14 cellular contexts compared by ENCODE assay signal in the genomic region with DNA sequence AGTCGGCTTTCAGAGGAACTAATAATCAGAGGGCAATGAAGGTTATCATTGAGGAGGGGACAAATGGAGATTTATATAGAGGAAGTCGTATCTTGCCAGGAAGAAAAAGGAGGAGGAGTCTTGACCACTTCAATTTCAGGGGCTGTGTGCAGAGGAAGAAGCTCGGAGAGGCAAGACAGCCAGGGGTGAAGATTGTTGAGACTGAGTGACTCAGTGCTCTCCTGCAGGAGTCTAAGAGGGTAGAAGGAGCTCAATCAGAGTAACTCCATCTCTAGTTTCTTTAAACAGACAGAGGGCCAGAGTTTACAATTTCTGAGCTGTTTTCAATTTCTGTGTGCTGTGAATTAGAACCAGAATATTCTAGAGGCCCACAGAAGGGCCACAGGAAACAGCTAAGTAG.
"Had no signal": no experiment of that assay in that cellular context is flagged by ENCODE, and none has a peak within 500 bp of the region (broad histone marks: within the 10 kb centered on the region; RNA-seq: fewer than 3 reads in every experiment).

No MANE protein-coding gene starts in this region.

- H3K4me1 Mint-ChIP-seq: activated naive CD4-positive, alpha-beta T cell treated with anti-CD3 and anti-CD28 coated beads, Interleukin-2, amount 10 ng/mL, durations not matched to agents 7 days and 5 days; brain; endodermal cell; naive thymus-derived CD4-positive, alpha-beta T cell; stimulated activated naive B cell treated with anti-CD40 and anti-IgM and Interleukin-4, amounts not matched to agents 10 μg/mL and 1 μg/mL and 100 μg/mL, for 72 hours had no signal

- H3K9me3 ChIP-seq: transverse colon had no signal

- H3K4me1 ChIP-seq: transverse colon had no signal

- H3K4me3 ChIP-seq: transverse colon had no signal

- FAIRE-seq: small intestine had no signal

- H3K36me3 ChIP-seq: transverse colon had no signal

- H3K27me3 Mint-ChIP-seq: activated naive CD4-positive, alpha-beta T cell treated with anti-CD3 and anti-CD28 coated beads, Interleukin-2, amount 10 ng/mL, durations not matched to agents 7 days and 5 days; naive thymus-derived CD4-positive, alpha-beta T cell; progenitor cell of endocrine pancreas had no signal

- H3K36me3 Mint-ChIP-seq: activated naive CD4-positive, alpha-beta T cell treated with anti-CD3 and anti-CD28 coated beads, Interleukin-2, amount 10 ng/mL, durations not matched to agents 7 days and 5 days; brain; naive thymus-derived CD4-positive, alpha-beta T cell; stimulated activated naive B cell treated with anti-CD40 and anti-IgM and Interleukin-4, amounts not matched to agents 10 μg/mL and 1 μg/mL and 100 μg/mL, for 72 hours had no signal

- H3K27ac ChIP-seq: transverse colon had no signal

- H3K4me3 Mint-ChIP-seq: activated naive CD4-positive, alpha-beta T cell treated with anti-CD3 and anti-CD28 coated beads, Interleukin-2, amount 10 ng/mL, durations not matched to agents 7 days and 5 days; brain; endodermal cell; naive thymus-derived CD4-positive, alpha-beta T cell; stimulated activated naive B cell treated with anti-CD40 and anti-IgM and Interleukin-4, amounts not matched to agents 10 μg/mL and 1 μg/mL and 100 μg/mL, for 72 hours had no signal

- H3K27me3 ChIP-seq: transverse colon had no signal

- DNase-seq: activated CD4-positive, alpha-beta T cell treated with anti-CD3 and anti-CD28 coated beads for 48 hours; activated naive CD4-positive, alpha-beta T cell treated with anti-CD3 and anti-CD28 coated beads, Interleukin-2, amount 10 ng/mL, durations not matched to agents 7 days and 5 days; endodermal cell; hypothalamus; naive thymus-derived CD4-positive, alpha-beta T cell; nucleus accumbens; right cardiac atrium; small intestine; stimulated activated naive B cell treated with anti-CD40 and anti-IgM and Interleukin-4, amounts not matched to agents 10 μg/mL and 1 μg/mL and 100 μg/mL, for 72 hours; substantia nigra; transverse colon had no signal

- H3K27ac Mint-ChIP-seq: activated naive CD4-positive, alpha-beta T cell treated with anti-CD3 and anti-CD28 coated beads, Interleukin-2, amount 10 ng/mL, durations not matched to agents 7 days and 5 days; activated T-helper 2 cell treated with anti-CD3 and anti-CD28 coated beads, Interferon-gamma antibody, Interleukin-2, Interleukin-4, amounts not matched to agents 10 μg/mL and 5 μg/mL and 100 μg/mL, durations not matched to agents 14 hours and 24 hours and 36 hours; brain; endodermal cell; naive thymus-derived CD4-positive, alpha-beta T cell; progenitor cell of endocrine pancreas; stimulated activated naive B cell treated with anti-CD40 and anti-IgM and Interleukin-4, amounts not matched to agents 10 μg/mL and 1 μg/mL and 100 μg/mL, for 72 hours had no signal

- ATAC-seq: naive thymus-derived CD4-positive, alpha-beta T cell; right cardiac atrium; stimulated activated naive B cell treated with anti-CD40 and anti-IgM and Interleukin-4, amounts not matched to agents 10 μg/mL and 1 μg/mL and 100 μg/mL, for 72 hours had no signal
